ENCODE assay signal across 1 cellular context in the genomic region with DNA sequence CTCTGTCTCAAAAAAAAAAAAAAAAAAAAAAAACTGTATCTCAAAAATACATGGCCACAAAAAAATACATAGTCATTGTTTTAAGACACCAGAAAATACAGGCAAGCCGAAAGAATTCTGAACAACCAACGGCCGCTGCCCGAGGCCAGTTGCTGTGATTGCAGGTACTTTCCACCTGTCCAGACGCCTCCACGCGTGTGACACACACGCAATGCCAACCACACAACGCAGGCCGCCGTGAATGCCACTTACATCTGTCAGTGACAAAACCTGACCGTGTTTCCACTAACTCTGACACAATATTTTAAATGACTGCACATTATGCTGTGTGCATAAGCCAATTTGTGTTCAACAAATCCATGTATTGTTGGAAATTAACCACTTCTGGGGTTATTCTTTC.
TF ChIP-seq lines count a peak whose summit lies in the region.

No MANE protein-coding gene starts in this region.

TF ChIP-seq in HCT116, 20 proteins besides CTCF, POLR2A, EP300 and RAD21 (continued from another document):
- TF ChIP-seq, protein P1, sequence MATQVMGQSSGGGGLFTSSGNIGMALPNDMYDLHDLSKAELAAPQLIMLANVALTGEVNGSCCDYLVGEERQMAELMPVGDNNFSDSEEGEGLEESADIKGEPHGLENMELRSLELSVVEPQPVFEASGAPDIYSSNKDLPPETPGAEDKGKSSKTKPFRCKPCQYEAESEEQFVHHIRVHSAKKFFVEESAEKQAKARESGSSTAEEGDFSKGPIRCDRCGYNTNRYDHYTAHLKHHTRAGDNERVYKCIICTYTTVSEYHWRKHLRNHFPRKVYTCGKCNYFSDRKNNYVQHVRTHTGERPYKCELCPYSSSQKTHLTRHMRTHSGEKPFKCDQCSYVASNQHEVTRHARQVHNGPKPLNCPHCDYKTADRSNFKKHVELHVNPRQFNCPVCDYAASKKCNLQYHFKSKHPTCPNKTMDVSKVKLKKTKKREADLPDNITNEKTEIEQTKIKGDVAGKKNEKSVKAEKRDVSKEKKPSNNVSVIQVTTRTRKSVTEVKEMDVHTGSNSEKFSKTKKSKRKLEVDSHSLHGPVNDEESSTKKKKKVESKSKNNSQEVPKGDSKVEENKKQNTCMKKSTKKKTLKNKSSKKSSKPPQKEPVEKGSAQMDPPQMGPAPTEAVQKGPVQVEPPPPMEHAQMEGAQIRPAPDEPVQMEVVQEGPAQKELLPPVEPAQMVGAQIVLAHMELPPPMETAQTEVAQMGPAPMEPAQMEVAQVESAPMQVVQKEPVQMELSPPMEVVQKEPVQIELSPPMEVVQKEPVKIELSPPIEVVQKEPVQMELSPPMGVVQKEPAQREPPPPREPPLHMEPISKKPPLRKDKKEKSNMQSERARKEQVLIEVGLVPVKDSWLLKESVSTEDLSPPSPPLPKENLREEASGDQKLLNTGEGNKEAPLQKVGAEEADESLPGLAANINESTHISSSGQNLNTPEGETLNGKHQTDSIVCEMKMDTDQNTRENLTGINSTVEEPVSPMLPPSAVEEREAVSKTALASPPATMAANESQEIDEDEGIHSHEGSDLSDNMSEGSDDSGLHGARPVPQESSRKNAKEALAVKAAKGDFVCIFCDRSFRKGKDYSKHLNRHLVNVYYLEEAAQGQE (IDR thresholded peaks at IDR 0.05; ENCODE audit: low read depth) = no peak
- no peak for TF ChIP-seq CEBPB (IDR thresholded peaks at IDR 0.05; ENCODE audit: low read depth)
- no peak for TF ChIP-seq FOSL1 (IDR thresholded peaks at IDR 0.05; ENCODE audit: low read depth)
- TF ChIP-seq ZFX (IDR thresholded peaks at IDR 0.05) = no peak
- no peak for TF ChIP-seq JUND (IDR thresholded peaks at IDR 0.05)
- no peak for TF ChIP-seq EGR1 (IDR thresholded peaks at IDR 0.05; ENCODE audit: low read depth)
- no peak for TF ChIP-seq SRF (IDR thresholded peaks at IDR 0.05; ENCODE audit: low read depth)
- TF ChIP-seq, protein P2, sequence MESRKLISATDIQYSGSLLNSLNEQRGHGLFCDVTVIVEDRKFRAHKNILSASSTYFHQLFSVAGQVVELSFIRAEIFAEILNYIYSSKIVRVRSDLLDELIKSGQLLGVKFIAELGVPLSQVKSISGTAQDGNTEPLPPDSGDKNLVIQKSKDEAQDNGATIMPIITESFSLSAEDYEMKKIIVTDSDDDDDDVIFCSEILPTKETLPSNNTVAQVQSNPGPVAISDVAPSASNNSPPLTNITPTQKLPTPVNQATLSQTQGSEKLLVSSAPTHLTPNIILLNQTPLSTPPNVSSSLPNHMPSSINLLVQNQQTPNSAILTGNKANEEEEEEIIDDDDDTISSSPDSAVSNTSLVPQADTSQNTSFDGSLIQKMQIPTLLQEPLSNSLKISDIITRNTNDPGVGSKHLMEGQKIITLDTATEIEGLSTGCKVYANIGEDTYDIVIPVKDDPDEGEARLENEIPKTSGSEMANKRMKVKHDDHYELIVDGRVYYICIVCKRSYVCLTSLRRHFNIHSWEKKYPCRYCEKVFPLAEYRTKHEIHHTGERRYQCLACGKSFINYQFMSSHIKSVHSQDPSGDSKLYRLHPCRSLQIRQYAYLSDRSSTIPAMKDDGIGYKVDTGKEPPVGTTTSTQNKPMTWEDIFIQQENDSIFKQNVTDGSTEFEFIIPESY (IDR thresholded peaks at IDR 0.05; ENCODE audit: extremely low read depth, insufficient replicate concordance, low read length) = no peak
- no peak for TF ChIP-seq EZH2phosphoT487 (IDR thresholded peaks at IDR 0.05; ENCODE audit: borderline replicate concordance)
- no peak for TF ChIP-seq YY1 (IDR thresholded peaks at IDR 0.05; ENCODE audit: extremely low read depth, insufficient replicate concordance, low read depth, low read length)
